1 cellular context compared by ENCODE assay signal in the genomic region with DNA sequence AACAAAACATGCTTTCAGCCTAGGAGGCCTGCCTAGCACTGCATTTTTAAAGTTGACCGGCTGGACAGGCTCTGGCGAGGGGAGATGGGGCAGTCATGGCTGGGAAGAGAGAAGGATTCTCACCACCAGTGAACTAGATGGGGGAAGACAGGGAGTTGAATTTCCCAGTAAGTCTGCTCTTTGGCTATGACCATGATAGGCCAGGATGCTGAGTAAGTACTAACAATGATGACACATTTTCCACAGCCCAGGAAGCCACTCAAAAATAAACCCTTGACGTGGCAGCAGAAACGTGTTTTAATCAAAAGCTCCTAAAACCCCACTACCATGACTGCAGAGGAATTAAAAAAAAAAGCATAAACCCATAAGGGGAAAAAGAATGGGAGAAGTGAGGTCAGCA.
TF ChIP-seq lines count a peak whose summit lies in the region.

No MANE protein-coding gene starts in this region.

TF ChIP-seq in H1, 55 proteins besides CTCF, POLR2A, EP300 and RAD21:
- TF ChIP-seq KDM1A (IDR thresholded peaks at IDR 0.05; ENCODE audit: borderline replicate concordance, low read length) (no peak), ASH2L (IDR thresholded peaks at IDR 0.05; ENCODE audit: low read length) (peak; percentile 3)
